8 cellular contexts compared by ENCODE assay signal in the genomic region with DNA sequence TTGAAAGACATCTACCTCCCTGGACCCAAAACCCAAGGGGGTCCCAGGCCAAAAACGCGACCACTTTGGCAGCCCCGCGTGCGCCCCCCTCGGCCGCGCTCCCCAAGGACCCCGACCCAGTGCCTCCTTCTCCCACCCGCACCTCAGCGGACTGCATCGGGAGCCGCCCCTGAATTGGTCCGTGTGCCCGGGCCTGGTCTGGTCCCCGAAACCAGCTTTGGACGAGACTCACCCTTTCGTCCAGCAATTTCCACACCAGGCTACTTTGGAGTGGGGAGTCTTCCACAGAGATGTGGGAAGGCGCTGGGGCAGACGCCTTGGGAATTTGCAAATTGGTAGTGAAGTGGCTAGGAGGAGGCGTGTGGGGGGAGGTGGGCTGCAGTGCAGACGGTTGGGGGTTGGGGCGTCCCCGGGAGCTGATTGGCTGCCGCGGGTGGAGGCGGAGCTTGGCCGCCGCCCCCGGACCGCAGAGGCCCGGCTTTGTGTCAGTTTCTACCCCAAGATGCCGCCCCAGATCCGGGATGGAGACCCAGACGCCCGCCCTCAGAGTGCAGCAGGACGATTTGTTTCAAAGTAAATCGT. TPM values are rescaled to one million over a fixed set of nuclear protein-coding genes. Genes with fewer than 3 reads are reported as not detected.
DNase-seq lines count a peak whose midpoint lies in the region; ATAC-seq and TF ChIP-seq lines count a peak whose summit lies in the region.

No MANE protein-coding gene starts in this region.

- peaks cover 4% of the 10 kb centered on the region for H3K4me1 ChIP-seq in cardiac muscle cell (ENCODE audit: low read depth)

- H3K4me3 Mint-ChIP-seq in activated naive CD8-positive, alpha-beta T cell = peak overlapping the region; percentile 38

- ATAC-seq in GM21360 (IDR thresholded peaks at IDR 0.05; ENCODE audit: unreplicated experiment) (peak; percentile 82), HG03469 (IDR thresholded peaks at IDR 0.05; ENCODE audit: unreplicated experiment) (peak; percentile 83)

- no peak for TF ChIP-seq CTCF in cardiac muscle cell (IDR thresholded peaks at IDR 0.05; ENCODE audit: low read depth, low read length)

- no peaks in the 10 kb centered on the region for H3K9me3 ChIP-seq in cardiac muscle cell (ENCODE audit: low read depth)

- peaks cover 24% of the 10 kb centered on the region for H3K36me3 Mint-ChIP-seq in activated naive CD8-positive, alpha-beta T cell

- peaks cover 23% of the 10 kb centered on the region for H3K27me3 Mint-ChIP-seq in activated naive CD8-positive, alpha-beta T cell

- DNase-seq in ELF-1 (ENCODE audit: low read depth, low spot score) (peak; percentile 88), cardiac muscle cell (ENCODE audit: low read depth in 1 of 2, low spot score in 1 of 2) (peak; percentile 82 to 85), pons (ENCODE audit: low spot score) (peak; percentile 76), DMS153 treated with DMSO at 0.1 percent for 48 hours (lab: John Stamatoyannopoulos, UW; ENCODE audit: unreplicated experiment) (no peak), NCI-H2029 treated with DMSO at 0.1 percent for 48 hours (lab: John Stamatoyannopoulos, UW) (no peak)

- H3K9me3 Mint-ChIP-seq in activated naive CD8-positive, alpha-beta T cell (ENCODE audit: low read depth) = peaks cover 4% of the 10 kb centered on the region

- H3K4me3 ChIP-seq in cardiac muscle cell = peak overlapping the region; percentile 66

- no peaks in the 10 kb centered on the region for H3K27me3 ChIP-seq in cardiac muscle cell

- no peak overlapping the region for H3K27ac ChIP-seq in cardiac muscle cell

- H3K27ac Mint-ChIP-seq in activated naive CD8-positive, alpha-beta T cell = no peak overlapping the region

- no peaks in the 10 kb centered on the region for H3K36me3 ChIP-seq in cardiac muscle cell

- peaks cover 17% of the 10 kb centered on the region for H3K4me1 Mint-ChIP-seq in activated naive CD8-positive, alpha-beta T cell (ENCODE audit: low read depth)

RNA-seq across cellular contexts. Expression of gene TCAF1, which starts 16.9 kb away (rescaled TPM):
- 82.3 and 82.7 TPM in 2 replicates for total RNA-seq in cardiac muscle cell
- polyA plus RNA-seq in cardiac muscle cell = 58.6 and 65.8 TPM in 2 replicates

RNA-seq across cellular contexts. Expression of gene OR2F2, which starts 50.0 kb away (rescaled TPM):
- not detected in 2 replicates for total RNA-seq in cardiac muscle cell
- not detected in 2 replicates for polyA plus RNA-seq in cardiac muscle cell

Comparison
In these comparisons a context has a peak if more than half of its experiments do, and no peak if none do; other contexts are left out.
1. DNase-seq: peak in ELF-1 (single experiment), cardiac muscle cell (2 of 2) and pons (single experiment); none in DMS153 treated with DMSO at 0.1 percent for 48 hours (single experiment) and NCI-H2029 treated with DMSO at 0.1 percent for 48 hours (single experiment).